Comparison of ENCODE assay signal across 8 cellular contexts in the genomic region with DNA sequence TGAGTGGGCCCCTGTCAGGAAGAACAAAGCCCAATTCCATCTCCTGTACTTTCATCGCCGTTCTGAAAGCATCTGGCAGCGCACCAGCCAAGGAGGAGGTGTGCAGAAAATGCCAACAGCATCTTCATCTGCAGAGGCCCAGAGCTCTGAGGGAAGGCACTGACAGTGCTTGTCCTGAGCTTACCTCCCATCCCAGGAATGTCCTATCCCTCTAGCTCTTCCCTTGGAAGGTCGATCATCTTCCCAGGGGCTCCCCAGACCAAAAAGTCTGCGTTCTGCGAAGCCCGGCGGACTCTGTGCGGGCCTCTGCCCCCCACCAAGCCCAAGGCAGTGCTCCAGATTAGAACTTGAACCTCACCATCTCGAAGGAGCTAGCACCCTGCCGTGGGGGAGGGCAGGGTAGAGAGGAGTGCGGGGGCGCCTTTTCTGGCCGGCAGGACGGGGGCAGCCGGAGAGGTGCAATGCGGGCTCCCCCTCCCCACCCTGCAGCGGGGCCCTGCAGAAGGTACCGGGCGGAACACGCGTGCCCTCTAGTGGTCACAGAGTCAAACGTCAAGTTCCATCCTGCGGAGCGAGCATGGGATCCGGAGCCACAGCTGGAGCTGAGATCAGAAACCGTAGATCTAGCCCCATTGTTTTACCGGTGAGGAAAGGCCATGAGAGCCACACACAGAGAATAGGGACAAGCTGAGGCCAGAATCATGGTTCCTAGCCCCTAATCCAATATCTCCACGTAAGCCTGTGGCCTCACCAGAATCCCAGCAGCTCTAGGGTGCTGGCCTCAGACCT. TPM values are rescaled to one million over a fixed set of nuclear protein-coding genes. Genes with fewer than 3 reads are reported as not detected.
DNase-seq lines count a peak whose midpoint lies in the region; ATAC-seq and TF ChIP-seq lines count a peak whose summit lies in the region.

No MANE protein-coding gene starts in this region.

- WGBS in gastroesophageal sphincter (ENCODE audit: low coverage in 1 of 2), 2 donors: 20% methylated on average over 1 of the region's 29 CpGs; no CpG with 5 or more reads in 1 of the 2 donors
- WGBS in suprapubic skin: 28% methylated on average over 6 of the region's 29 CpGs

- ATAC-seq in RWPE2 (ENCODE audit: low read depth) (peak; percentile 57), gastroesophageal sphincter (peak; percentile 53), GM18519 (IDR thresholded peaks at IDR 0.05; ENCODE audit: low FRiP score, unreplicated experiment) (no peak)

- TF ChIP-seq CTCF in RWPE2 (IDR thresholded peaks at IDR 0.05; ENCODE audit: poor library complexity, severe bottlenecking) (peak; percentile 94), gastroesophageal sphincter (IDR thresholded peaks at IDR 0.05) (peak in 3 of 4 experiments; percentile 84 to 93 (median 85)), suprapubic skin (IDR thresholded peaks at IDR 0.05) (peak; percentile 64 to 85)

- no peaks in the 10 kb centered on the region for H3K9me3 ChIP-seq in RWPE2 (ENCODE audit: severe bottlenecking)
- no peaks in the 10 kb centered on the region for H3K9me3 ChIP-seq in gastroesophageal sphincter
- H3K9me3 ChIP-seq in suprapubic skin: no peaks in the 10 kb centered on the region

- no peak for TF ChIP-seq EP300 in gastroesophageal sphincter (IDR thresholded peaks at IDR 0.05)
- no peak for TF ChIP-seq EP300 in suprapubic skin (IDR thresholded peaks at IDR 0.05)

- H3K27ac ChIP-seq in RWPE2 (ENCODE audit: poor library complexity, severe bottlenecking) (no peak overlapping the region), gastroesophageal sphincter (no peak overlapping the region), suprapubic skin (no peak overlapping the region)

- H3K27me3 ChIP-seq in RWPE2 (ENCODE audit: insufficient read depth, poor library complexity, severe bottlenecking): no peaks in the 10 kb centered on the region
- H3K27me3 ChIP-seq in gastroesophageal sphincter: peaks cover 13% of the 10 kb centered on the region
- H3K27me3 ChIP-seq in suprapubic skin: peaks cover 10% of the 10 kb centered on the region

- H3K4me3 ChIP-seq in RWPE2 (ENCODE audit: severe bottlenecking): no peak overlapping the region
- no peak overlapping the region for H3K4me3 ChIP-seq in gastroesophageal sphincter
- no peak overlapping the region for H3K4me3 ChIP-seq in suprapubic skin

- TF ChIP-seq POLR2A in gastroesophageal sphincter (IDR thresholded peaks at IDR 0.05) (no peak), suprapubic skin (IDR thresholded peaks at IDR 0.05) (no peak)

- H3K36me3 ChIP-seq in RWPE2 (ENCODE audit: low read depth): no peaks in the 10 kb centered on the region
- peaks cover 0 to 10% of the 10 kb centered on the region in 2 donors for H3K36me3 ChIP-seq in gastroesophageal sphincter
- H3K36me3 ChIP-seq in suprapubic skin: no peaks in the 10 kb centered on the region

- H3K4me1 ChIP-seq in RWPE2 (ENCODE audit: insufficient read depth, poor library complexity, severe bottlenecking): peaks cover 12% of the 10 kb centered on the region
- peaks cover 0 to 34% (median 15%) of the 10 kb centered on the region in 3 donors for H3K4me1 ChIP-seq in gastroesophageal sphincter
- peaks cover 37% of the 10 kb centered on the region for H3K4me1 ChIP-seq in suprapubic skin

- DNase-seq in DMS53 (lab: John Stamatoyannopoulos, UW): peak; percentile 82
- DNase-seq in HuH-7.5 (ENCODE audit: low spot score): peak; percentile 89
- peak; percentile 60 for DNase-seq in RWPE2 (ENCODE audit: low spot score)
- peak; percentile 53 for DNase-seq in activated effector memory CD4-positive, alpha-beta T cell treated with Interleukin-2 at 50 U/mL for 16 hours
- DNase-seq in occipital lobe (lab: John Stamatoyannopoulos, UW): peak; percentile 75
- DNase-seq in suprapubic skin (ENCODE audit: low spot score in 2 of 2): peak; percentile 76 to 90

RNA-seq across cellular contexts. Expression of a gene that starts 5.0 kb away (rescaled TPM):
- total RNA-seq in gastroesophageal sphincter: 1 to 10 TPM in 1 of 4 donors, under 1 TPM in 3; 0.25 to 1.0 (median 0.49) TPM
- total RNA-seq in occipital lobe: 5.8 TPM
- total RNA-seq in suprapubic skin: under 1 TPM in 2 of 4 donors, not detected in 2; 0.08 to 0.21 TPM

RNA-seq across cellular contexts. Expression of a gene that starts 18.8 kb away (rescaled TPM):
- 1 to 10 TPM; 2.7 to 5.8 (median 3.8) TPM for total RNA-seq in gastroesophageal sphincter
- 12.2 TPM for total RNA-seq in occipital lobe
- 1 to 10 TPM; 1.5 to 1.8 (median 1.5) TPM for total RNA-seq in suprapubic skin

RNA-seq across cellular contexts. Expression of a gene that starts 53.3 kb away (rescaled TPM):
- total RNA-seq in gastroesophageal sphincter (1 to 10 TPM in 3 of 4 donors, under 1 TPM in 1; 0.58 to 5.7 (median 2.4) TPM), occipital lobe (1.2 TPM), suprapubic skin (1 to 10 TPM in 3 of 4 donors, not detected in 1; 1.1 to 4.9 (median 2.1) TPM)
